ENCODE assay signal across 11 cellular contexts in the genomic region with DNA sequence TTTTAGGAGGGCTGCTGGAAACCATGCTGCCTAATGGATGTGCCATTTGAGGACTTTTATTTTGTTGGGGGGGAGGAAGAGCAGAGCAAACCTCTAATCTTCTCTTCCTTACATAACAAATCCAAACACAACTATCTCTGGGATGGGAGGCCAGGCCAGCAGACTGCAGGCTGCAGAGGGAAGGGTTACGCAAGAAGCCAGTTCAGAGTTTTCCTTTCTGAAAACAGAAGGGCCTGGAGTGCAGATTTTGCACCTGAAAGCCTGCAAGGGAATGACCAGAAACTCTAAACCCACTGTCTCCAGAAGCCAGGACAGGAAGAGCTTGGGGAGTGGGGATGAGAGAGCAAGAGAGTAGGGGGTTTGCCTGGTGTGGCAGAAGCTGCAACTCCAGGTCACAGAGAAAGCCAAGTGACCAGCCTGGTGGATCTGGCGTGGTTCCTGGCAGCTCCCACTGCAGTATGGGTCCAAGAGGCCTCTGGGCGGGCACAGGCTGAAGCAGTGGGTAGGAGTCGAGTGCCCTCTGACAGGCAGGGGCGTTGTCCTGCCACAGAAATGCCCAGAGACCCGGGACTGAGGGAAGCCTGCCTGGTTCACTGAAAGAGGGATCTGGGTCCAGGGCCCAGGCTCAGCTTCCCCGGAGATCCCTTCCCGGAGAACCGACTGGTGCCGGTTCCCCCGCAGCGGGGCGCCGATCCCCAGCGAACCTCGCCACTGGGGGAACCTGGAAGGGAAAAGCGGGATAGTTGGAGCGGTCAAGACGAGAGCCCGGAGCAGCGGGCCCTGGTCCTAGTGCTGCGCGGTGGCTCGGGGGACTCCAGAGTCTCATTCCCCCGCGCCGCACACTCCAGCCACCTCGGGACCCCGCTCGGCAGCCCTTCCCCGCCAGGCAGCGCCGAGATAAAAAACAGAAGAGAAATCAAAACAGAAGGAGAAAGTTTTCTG. TPM values are rescaled to one million over a fixed set of nuclear protein-coding genes. Genes with fewer than 3 reads are reported as not detected.
DNase-seq lines count a peak whose midpoint lies in the region; ATAC-seq, FAIRE-seq and TF ChIP-seq lines count a peak whose summit lies in the region.
"Had no signal": no experiment of that assay in that cellular context is flagged by ENCODE, and none has a peak within 500 bp of the region (broad histone marks: within the 10 kb centered on the region; RNA-seq: fewer than 3 reads in every experiment).

No MANE protein-coding gene starts in this region.

- H3K23me2 ChIP-seq in H1 (ENCODE audit: low read depth, low read length): peaks cover 5% of the 10 kb centered on the region; the same call in 1 of the 2 replicates

- H3K4me1 ChIP-seq in IMR-90 (ENCODE audit: control insufficient read depth, insufficient read depth, low read length) (peaks cover 2% of the 10 kb centered on the region; the same call in 1 of the 2 replicates), H1 (replicated peaks in 1 of 4; ENCODE audit: control insufficient read depth in 3 of 4, insufficient read depth in 4 of 4, low read length in 3 of 4) (peaks cover 0 to 24% (median 8%) of the 10 kb centered on the region in 4 experiments; a peak in 5 of 7 replicates), skeletal muscle satellite cell (ENCODE audit: control insufficient read depth, insufficient read depth, low read length) (peaks cover 3% of the 10 kb centered on the region)

- DNase-seq in IMR-90 (no peak), H1 (ENCODE audit: low read depth in 1 of 2, low spot score in 2 of 2) (peak in 1 of 2 experiments; percentile 60), left lobe of liver (ENCODE audit: low spot score) (peak; percentile 89), NCI-H128 (lab: John Stamatoyannopoulos, UW; ENCODE audit: unreplicated experiment) (no peak), UCSD-AML1 (lab: John Stamatoyannopoulos, UW; ENCODE audit: unreplicated experiment) (no peak)
- no peak for DNase-seq in stimulated activated CD4-positive, alpha-beta T cell treated with anti-CD3 and anti-CD28 coated beads, Interleukin-2, amount 100 ng/mL, for 24 hours
- no peak for DNase-seq in activated CD4-positive, CD25-positive, alpha-beta regulatory T cell treated with anti-CD3 and anti-CD28 coated beads, Interleukin-2, amount 50 U/mL, for 72 hours
- DNase-seq: activated naive CD4-positive, alpha-beta T cell treated with Interleukin-2 at 50 U/mL for 16 hours; NCI-H774 had no signal

- dilution Hi-C loops in IMR-90 (cut with HindIII; ENCODE audit: low sequenced_read_pairs, unreplicated experiment): no loop called here

- 0 out of 2 replicates have a peak overlapping the region, but pooled peaks have one; percentile 11 for H2BK12ac ChIP-seq in H1 (ENCODE audit: low read depth, low read length)

- H2BK5ac ChIP-seq in IMR-90 (ENCODE audit: low read depth, low read length, poor library complexity, severe bottlenecking): no peak overlapping the region
- no peak overlapping the region for H2BK5ac ChIP-seq in H1 (ENCODE audit: low read depth, low read length)

- H3K4me2 ChIP-seq in IMR-90 (ENCODE audit: low read depth, low read length) (no peak overlapping the region; the same call in 1 of the 2 replicates), H1 (ENCODE audit: insufficient read depth in 1 of 2, low read depth in 2 of 2, low read length in 2 of 2) (peak overlapping the region; percentile 67 to 76), skeletal muscle satellite cell (ENCODE audit: low read length) (peak overlapping the region; percentile 33)

- H3K4ac ChIP-seq in IMR-90 (ENCODE audit: low read depth, low read length) (no peak overlapping the region), H1 (replicated peaks; ENCODE audit: insufficient read length, low read depth, low read length) (no peak overlapping the region)

- H4K5ac ChIP-seq in IMR-90 (ENCODE audit: low read depth, low read length) (no peak overlapping the region), H1 (ENCODE audit: insufficient read length, low read depth, low read length) (no peak overlapping the region)

- no peak overlapping the region for H3K56ac ChIP-seq in IMR-90 (ENCODE audit: extremely low read depth, insufficient read depth, low read length)
- H3K56ac ChIP-seq in H1 (replicated peaks; ENCODE audit: insufficient read length, low read depth, low read length): no peak overlapping the region

- peak; percentile 39 for FAIRE-seq in H1 (lab: Jason Lieb, UNC)
- FAIRE-seq: TTC549 had no signal

- no peak for TF ChIP-seq EP300 in H1 (IDR thresholded peaks at IDR 0.05; ENCODE audit: borderline replicate concordance in 1 of 2, low read depth in 2 of 2, low read length in 2 of 2)

- H3K9me1 ChIP-seq in IMR-90 (ENCODE audit: insufficient read depth, low read length): no peaks in the 10 kb centered on the region

- no TSS peak for BruUV-seq in IMR-90 (replicated peaks; lab: Mats Ljungman, UMichigan)

- H4K8ac ChIP-seq in IMR-90 (ENCODE audit: low read depth in 2 of 2, low read length in 2 of 2) (no peak overlapping the region), H1 (ENCODE audit: extremely low read depth, insufficient read depth, low read length) (peak overlapping the region; percentile 59; the same call in 1 of the 2 replicates)

- no peaks in the 10 kb centered on the region for H4K20me1 ChIP-seq in IMR-90 (ENCODE audit: insufficient read depth, low read length)
- peaks cover 14 to 32% of the 10 kb centered on the region in 2 experiments for H4K20me1 ChIP-seq in H1 (replicated peaks in 1 of 2; ENCODE audit: control insufficient read depth in 1 of 2, insufficient read depth in 2 of 2, low read length in 2 of 2)

- H2BK120ac ChIP-seq in IMR-90 (ENCODE audit: low read depth, low read length) (no peak overlapping the region), H1 (replicated peaks; ENCODE audit: low read depth, low read length) (no peak overlapping the region)

- H3K18ac ChIP-seq in IMR-90 (ENCODE audit: low read depth, low read length) (no peak overlapping the region), H1 (ENCODE audit: extremely low read depth, low read length) (no peak overlapping the region)

- H3K27ac ChIP-seq in IMR-90 (ENCODE audit: insufficient read depth, low read length) (no peak overlapping the region), H1 (ENCODE audit: low read depth, low read length) (no peak overlapping the region)

- no peak overlapping the region for H2AFZ ChIP-seq in IMR-90 (replicated peaks; ENCODE audit: low read length, poor library complexity)
- no peak overlapping the region for H2AFZ ChIP-seq in H1 (ENCODE audit: low read length)

- H3K36me3 ChIP-seq in IMR-90 (ENCODE audit: control insufficient read depth, insufficient read depth, low read length) (no peaks in the 10 kb centered on the region), H1 (ENCODE audit: control insufficient read depth in 2 of 4, insufficient read depth in 4 of 4, low read length in 3 of 4) (peaks cover 0 to 5% (median under 1%) of the 10 kb centered on the region in 4 experiments; a peak in 2 of 8 replicates), skeletal muscle satellite cell (ENCODE audit: insufficient read depth, low read length) (no peaks in the 10 kb centered on the region)

- WGBS in IMR-90 (ENCODE audit: extremely low coverage in 2 of 2, insufficient read length in 1 of 2), 2 experiments: 67% methylated on average over 1 of the region's 33 CpGs; no CpG with 5 or more reads in 1 of the 2 experiments
- WGBS in H1 (ENCODE audit: extremely low coverage in 1 of 2, insufficient coverage in 1 of 2, insufficient read length in 1 of 2, insufficient replicate concordance in 2 of 2, low coverage in 1 of 2, low lambda C conversion rate in 2 of 2, missing lambda C conversion rate in 1 of 2), 2 experiments: 8% methylated on average over 33 of the region's 33 CpGs; no CpG with 5 or more reads in 1 of the 2 experiments

- H4K91ac ChIP-seq in IMR-90 (ENCODE audit: insufficient read depth, low read depth, low read length): no peak overlapping the region
- no peak overlapping the region for H4K91ac ChIP-seq in H1 (replicated peaks; ENCODE audit: insufficient read length, low read length)

- H3K9me3 ChIP-seq in IMR-90 (ENCODE audit: control insufficient read depth, insufficient read depth, low read length) (no peaks in the 10 kb centered on the region), H1 (ENCODE audit: insufficient read depth in 2 of 2, low read depth in 1 of 2, low read length in 1 of 2) (no peaks in the 10 kb centered on the region), skeletal muscle satellite cell (replicated peaks; ENCODE audit: low read length) (no peaks in the 10 kb centered on the region)

- CTCF ChIA-PET in IMR-90 (lab: Yijun Ruan, JAX) (no interaction called here), H1 (lab: Charles Lee; ENCODE audit: partially characterized antibody) (interaction anchor here (0.6 to 1.5 kb wide), 4 partner anchors 10 to 153 kb away, joined by 3 to 4 read pairs (median 3); no protein-coding TSS in a partner anchor)

- TF ChIP-seq POLR2A in IMR-90 (IDR thresholded peaks at IDR 0.05; ENCODE audit: low read depth, low read length) (no peak), H1 (IDR thresholded peaks at IDR 0.05; ENCODE audit: control extremely low read depth in 1 of 2, low read depth in 2 of 2, low read length in 2 of 2) (no peak)

- no peak overlapping the region for H2AK9ac ChIP-seq in IMR-90 (replicated peaks; ENCODE audit: low read depth, low read length, poor library complexity)

- H3K27me3 ChIP-seq in IMR-90 (ENCODE audit: control insufficient read depth, insufficient read depth, low read length): peaks cover 69% of the 10 kb centered on the region
- H3K27me3 ChIP-seq in H1 (replicated peaks in 1 of 4; ENCODE audit: control insufficient read depth in 3 of 4, extremely low read depth in 1 of 4, insufficient read depth in 3 of 4, low read length in 3 of 4): peaks cover 47 to 82% (median 75%) of the 10 kb centered on the region in 4 experiments
- peaks cover 83% of the 10 kb centered on the region for H3K27me3 ChIP-seq in skeletal muscle satellite cell (ENCODE audit: control insufficient read depth, insufficient read depth, low read length)

- ATAC-seq in IMR-90 (ENCODE audit: low read depth) (peak; percentile 56; the same call in 1 of the 2 replicates), left lobe of liver (peak; percentile 76)

- H2BK15ac ChIP-seq in IMR-90 (ENCODE audit: low read depth, low read length) (no peak overlapping the region), H1 (ENCODE audit: low read length) (no peak overlapping the region; the same call in 1 of the 2 replicates)

- intact Hi-C loops in IMR-90 (cut with micrococcal nuclease): no loop called here

- H2AK5ac ChIP-seq in IMR-90 (ENCODE audit: low read depth, low read length) (no peak overlapping the region), H1 (ENCODE audit: low read depth, low read length) (no peak overlapping the region)

- no peak overlapping the region for H3K4me3 ChIP-seq in IMR-90 (ENCODE audit: insufficient read depth, low read depth, low read length)
- H3K4me3 ChIP-seq in H1 (ENCODE audit: extremely low read depth in 1 of 4, insufficient read depth in 2 of 4, low read depth in 3 of 4, low read length in 4 of 4): peak overlapping the region; percentile 12 to 56 (median 46); a peak in 4 of 8 replicates
- no peak overlapping the region for H3K4me3 ChIP-seq in skeletal muscle satellite cell (ENCODE audit: low read length)

- H3K79me2 ChIP-seq in H1 (ENCODE audit: control insufficient read depth in 1 of 2, insufficient read depth in 2 of 2, low read length in 2 of 2): no peaks in the 10 kb centered on the region

- no peaks in the 10 kb centered on the region for H3K79me1 ChIP-seq in IMR-90 (ENCODE audit: low read depth in 1 of 2, low read length in 2 of 2)
- no peaks in the 10 kb centered on the region for H3K79me1 ChIP-seq in H1 (ENCODE audit: low read depth, low read length)

- H3K14ac ChIP-seq in IMR-90 (replicated peaks; ENCODE audit: low read depth, low read length) (no peak overlapping the region), H1 (ENCODE audit: insufficient read length) (no peak overlapping the region)

- POLR2A ChIA-PET in IMR-90 (lab: Charles Lee; ENCODE audit: unreplicated experiment) (no interaction called here), H1 (lab: Charles Lee; ENCODE audit: partially characterized antibody) (interaction anchor here (0.8 kb wide), 1 partner anchor 17 kb away, joined by 3 read pairs; no protein-coding TSS in a partner anchor)

- TF ChIP-seq CTCF in IMR-90 (conservative IDR thresholded peaks at IDR 0.05; ENCODE audit: low read depth, low read length): no peak
- TF ChIP-seq CTCF in H1 (IDR thresholded peaks at IDR 0.05; ENCODE audit: control extremely low read depth in 1 of 3, insufficient read depth in 1 of 3, low read depth in 1 of 3, low read length in 3 of 3): no peak

- H3K23ac ChIP-seq in IMR-90 (ENCODE audit: low read depth, low read length) (no peak overlapping the region), H1 (ENCODE audit: insufficient read length) (no peak overlapping the region)

- no peak overlapping the region for H2BK20ac ChIP-seq in IMR-90 (ENCODE audit: low read depth, low read length)
- H2BK20ac ChIP-seq in H1 (ENCODE audit: low read length): 0 out of 2 replicates have a peak overlapping the region, but pooled peaks have one; percentile 37

- in situ Hi-C loops in IMR-90 (cut with MboI; ENCODE audit: low sequenced_read_pairs): loop anchor here (25.0 kb wide), 1 partner anchor 795 kb away; no protein-coding TSS in a partner anchor

- H3K9ac ChIP-seq in IMR-90 (ENCODE audit: low read depth, low read length) (no peak overlapping the region), H1 (replicated peaks in 1 of 4; ENCODE audit: extremely low read depth in 1 of 4, low read depth in 3 of 4, low read length in 3 of 4) (no peak overlapping the region), skeletal muscle satellite cell (ENCODE audit: low read depth, low read length) (no peak overlapping the region)

- TF ChIP-seq RAD21 in IMR-90 (IDR thresholded peaks at IDR 0.05; ENCODE audit: low read length) (no peak), H1 (IDR thresholded peaks at IDR 0.05 in 1 of 2, conservative IDR thresholded peaks at IDR 0.05 in 1 of 2; ENCODE audit: low read depth in 2 of 2, low read length in 2 of 2) (no peak)

RNA-seq across cellular contexts. Expression of gene MAFB, which starts 6.7 kb away (rescaled TPM):
- total RNA-seq in IMR-90 (2012; rRNA removed): not detected in 2 replicates
- polyA plus RNA-seq in IMR-90 (2012; rRNA removed): 0.07 and 0.10 TPM in 2 replicates
- polyA plus RNA-seq in IMR-90 (2012; cell fraction: cytosol; rRNA removed): 0.09 and 0.11 TPM in 2 replicates
- polyA plus RNA-seq in IMR-90 (2012; cell fraction: nucleus; rRNA removed; ENCODE audit: low replicate concordance): 0.17 and 0.26 TPM in 2 replicates
- total RNA-seq in H1 (2021; fragmentation: NEBNext Ultra II Directional; extraction: Animal tissue kit (Norgen Biotek cat#: 25700)): 1.6 and 1.8 TPM in 2 replicates
- 0.83 and 1.1 TPM in 2 replicates for polyA plus RNA-seq in H1 (2011; rRNA removed)
- polyA plus RNA-seq in H1 (2011; cell fraction: cytosol; rRNA removed): 0.54 TPM
- 1.4 TPM for polyA plus RNA-seq in H1 (2011; cell fraction: nucleus; rRNA removed)
- 0.77 to 1.4 TPM (median 1.2 TPM) in 4 replicates for polyA plus RNA-seq in H1 (2012, experiment 1 of 2)
- polyA plus RNA-seq in H1 (2012, experiment 2 of 2): 1.6 TPM
- 1.7 TPM for polyA plus RNA-seq in H1 (2013, experiment 1 of 2)
- 1.4 TPM for polyA plus RNA-seq in H1 (2013, experiment 2 of 2)
- polyA minus RNA-seq in H1 (2011; rRNA and poly(A)+ RNA removed): 0.66 and 0.76 TPM in 2 replicates
- 1.4 TPM for polyA minus RNA-seq in H1 (2011; cell fraction: cytosol; rRNA and poly(A)+ RNA removed)
- polyA minus RNA-seq in H1 (2011; cell fraction: nucleus; rRNA and poly(A)+ RNA removed): 4.2 TPM
- 35.3 TPM for total RNA-seq in left lobe of liver
- total RNA-seq in skeletal muscle satellite cell (2012; rRNA removed): 0.44 and 2.8 TPM in 2 replicates

Comparison
In these comparisons a context has a peak if more than half of its experiments do, and no peak if none do; other contexts are left out.
1. H3K4me3 ChIP-seq: peak in H1 (4 of 4); none in IMR-90 (single experiment) and skeletal muscle satellite cell (single experiment).
2. RNA of gene MAFB, which starts 6.7 kb away (total RNA-seq): 35.3 TPM in left lobe of liver (single experiment); 1.6 to 1.8 TPM in H1 and not detected in IMR-90; every median in the first group is over 10 times any median in the second.